Comparison of ENCODE assay signal across 30 cellular contexts in the genomic region with DNA sequence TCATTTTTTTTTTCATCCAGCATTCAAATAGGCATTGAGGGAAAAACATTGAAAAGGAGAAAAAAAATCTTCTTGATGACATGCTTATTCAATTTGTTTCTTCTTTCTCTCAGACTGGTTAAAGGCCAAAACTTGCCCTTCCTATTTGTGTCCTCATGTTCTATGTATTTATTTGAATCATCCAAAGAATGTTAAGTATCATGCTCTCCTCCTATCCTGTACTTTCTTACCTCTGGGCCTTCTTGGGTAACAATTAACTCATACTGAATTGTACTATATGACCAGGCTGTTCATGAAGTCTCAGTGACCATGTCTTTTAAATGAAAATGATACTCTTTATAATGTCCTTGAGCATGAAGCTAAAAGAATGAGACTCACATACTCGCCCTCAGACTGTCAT. TPM values are rescaled to one million over a fixed set of nuclear protein-coding genes. Genes with fewer than 3 reads are reported as not detected.
DNase-seq lines count a peak whose midpoint lies in the region; ATAC-seq, FAIRE-seq and TF ChIP-seq lines count a peak whose summit lies in the region.
"Had no signal": no experiment of that assay in that cellular context is flagged by ENCODE, and none has a peak within 500 bp of the region (broad histone marks: within the 10 kb centered on the region; RNA-seq: fewer than 3 reads in every experiment).

No MANE protein-coding gene starts in this region.

- intact Hi-C loops in left lung (cut with DNase I), result no loop called here
- intact Hi-C loops in posterior vena cava (cut with DNase I), result no loop called here

- no peaks in the 10 kb centered on the region for H3K36me3 ChIP-seq in bronchial epithelial cell (ENCODE audit: control insufficient read depth, insufficient read depth, low read length)
- no peaks in the 10 kb centered on the region for H3K36me3 ChIP-seq in left lung
- H3K36me3 ChIP-seq: BE2C, esophagus muscularis mucosa, heart left ventricle, spleen, WERI-Rb-1 had no signal

- H3K4me3 ChIP-seq in bronchial epithelial cell (ENCODE audit: low read depth, low read length), result no peak overlapping the region
- no peak overlapping the region for H3K4me3 ChIP-seq in left lung
- H3K4me3 ChIP-seq: A549, esophagus muscularis mucosa, heart left ventricle, K562, spleen, testis had no signal

- no peak for FAIRE-seq in bronchial epithelial cell (lab: Jason Lieb, UNC)
- FAIRE-seq: A549, K562, urothelium cell line had no signal

- DNase-seq in ACHN (peak; percentile 18), GM03348 (ENCODE audit: low spot score) (peak; percentile 31), bronchial epithelial cell (ENCODE audit: low read depth) (peak; percentile 13), left lung (no peak), DMS53 (lab: John Stamatoyannopoulos, UW) (no peak), GM10248 (ENCODE audit: extremely low spot score) (no peak), posterior vena cava (ENCODE audit: low spot score) (no peak), DMS153 (lab: John Stamatoyannopoulos, UW) (no peak)
- DNase-seq: activated CD4-positive, alpha-beta T cell treated with anti-CD3 and anti-CD28 coated beads, Interleukin-2, amount 10 ng/mL, durations not matched to agents 7 days and 5 days; anterior cingulate cortex; BE2C; caudate nucleus; foreskin melanocyte; heart left ventricle; NCI-H1048; NCI-H1694 treated with DMSO at 0.1 percent for 48 hours; NCI-H446 treated with DMSO at 0.1 percent for 48 hours; right cardiac atrium; RPMI8226; spleen; stimulated activated CD4-positive, alpha-beta T cell treated with anti-CD3 and anti-CD28 coated beads, Interleukin-2, amount 100 ng/mL, for 24 hours; stimulated activated naive CD8-positive, alpha-beta T cell treated with anti-CD3 and anti-CD28 coated beads, Interleukin-15, Interleukin-2, amounts not matched to agents 100 U/mL and 50 U/mL, for 24 hours; testis; WERI-Rb-1 had no signal

- POLR2A ChIA-PET in GM10248 (lab: Yijun Ruan, JAX), result no interaction called here

- H3K27ac ChIP-seq in left lung, result no peak overlapping the region
- H3K27ac ChIP-seq: A549, esophagus muscularis mucosa, parathyroid adenoma, spleen, testis, WERI-Rb-1 had no signal

- no peaks in the 10 kb centered on the region for H3K9me3 ChIP-seq in left lung
- H3K9me3 ChIP-seq: A549, BE2C, esophagus muscularis mucosa, testis had no signal

- in situ Hi-C loops in ACHN (cut with HindIII; ENCODE audit: low pct_ligation_motif_present, low pct_unique_long_range_greater_than_20kb, low sequenced_read_pairs), result no loop called here

- no peaks in the 10 kb centered on the region for H3K4me1 ChIP-seq in left lung
- H3K4me1 ChIP-seq: A549, BE2C, esophagus muscularis mucosa, parathyroid adenoma, spleen, testis had no signal

- peak; percentile 82 for ATAC-seq in left lung
- ATAC-seq: A549; K562; stimulated activated naive CD8-positive, alpha-beta T cell treated with anti-CD3 and anti-CD28 coated beads, Interleukin-15, Interleukin-2, amounts not matched to agents 100 U/mL and 50 U/mL, for 24 hours had no signal

- no peaks in the 10 kb centered on the region for H3K27me3 ChIP-seq in bronchial epithelial cell (ENCODE audit: control insufficient read depth, insufficient read depth, low read length)
- no peaks in the 10 kb centered on the region for H3K27me3 ChIP-seq in left lung
- H3K27me3 ChIP-seq: BE2C, esophagus muscularis mucosa, heart left ventricle, spleen, testis had no signal

- TF ChIP-seq CTCF in bronchial epithelial cell (IDR thresholded peaks at IDR 0.05; ENCODE audit: insufficient read depth, low read length, severe bottlenecking) (no peak), left lung (IDR thresholded peaks at IDR 0.05) (no peak), GM10248 (IDR thresholded peaks at IDR 0.05; ENCODE audit: control extremely low read depth, extremely low read depth, low read depth, missing control alignments) (no peak)

- CTCF ChIA-PET in GM10248 (lab: Yijun Ruan, JAX), result no interaction called here

RNA-seq across cellular contexts. Expression of a gene that starts 36.5 kb away (rescaled TPM):
- total RNA-seq in bronchial epithelial cell (15.5 and 30.3 TPM in 2 replicates), left lung (10 to 100 TPM; 16.4 to 17.2 TPM), posterior vena cava (10 to 100 TPM; 13.8 to 17.2 TPM)
- total RNA-seq: G401 had no signal

Comparison
In these comparisons a context has a peak if more than half of its experiments do, and no peak if none do; other contexts are left out.
1. DNase-seq: peak in ACHN (single experiment), GM03348 (single experiment) and bronchial epithelial cell (single experiment); none in left lung (0 of 2), DMS53 (single experiment), GM10248 (single experiment), posterior vena cava (single experiment) and DMS153 (single experiment).